ENCODE assay signal across 14 cellular contexts in genomic region chr11:101478587-101479375, GRCh38.
DNase-seq lines count a peak whose midpoint lies in the region; ATAC-seq and TF ChIP-seq lines count a peak whose summit lies in the region.
"Had no signal": no experiment of that assay in that cellular context is flagged by ENCODE, and none has a peak within 500 bp of the region (broad histone marks: within the 10 kb centered on the region; RNA-seq: fewer than 3 reads in every experiment).

No MANE protein-coding gene starts in this region.

- no peak overlapping the region for H2BK12ac ChIP-seq in H9 (ENCODE audit: insufficient read length, low read depth, low read length)

- peak overlapping the region in 2 of 3 experiments; percentile 46 to 78; a peak in 3 of 7 replicates for H3K27ac Mint-ChIP-seq in H9
- H3K27ac Mint-ChIP-seq: activated naive CD4-positive, alpha-beta T cell treated with anti-CD3 and anti-CD28 coated beads, Interleukin-2, amount 10 ng/mL, durations not matched to agents 7 days and 5 days; stimulated activated naive CD8-positive, alpha-beta T cell treated with anti-CD3 and anti-CD28 coated beads, Interleukin-15, amount 100 ng/mL, for 72 hours had no signal

- H3K56ac ChIP-seq in H9 (ENCODE audit: insufficient read length, low read depth, low read length), result no peak overlapping the region

- H4K91ac ChIP-seq in H9 (ENCODE audit: insufficient read length, low read depth, low read length), result no peak overlapping the region

- no peaks in the 10 kb centered on the region for H3K79me2 ChIP-seq in H9 (ENCODE audit: insufficient read depth, low read length)
- no peaks in the 10 kb centered on the region for H3K79me2 ChIP-seq in smooth muscle cell (ENCODE audit: low read depth)
- no peaks in the 10 kb centered on the region for H3K79me2 ChIP-seq in SK-N-SH (ENCODE audit: insufficient read depth)

- no peak overlapping the region for H3K9ac ChIP-seq in H9 (ENCODE audit: extremely low read depth, insufficient read length, low read length)
- no peak overlapping the region for H3K9ac ChIP-seq in smooth muscle cell (ENCODE audit: low read depth)
- no peak overlapping the region for H3K9ac ChIP-seq in SK-N-SH

- H3K27me3 ChIP-seq in H9 (ENCODE audit: insufficient read depth, low read length), result no peaks in the 10 kb centered on the region
- H3K27me3 ChIP-seq in smooth muscle cell (ENCODE audit: low read depth), result no peaks in the 10 kb centered on the region
- H3K27me3 ChIP-seq in SK-N-SH (ENCODE audit: insufficient read depth), result no peaks in the 10 kb centered on the region; the same call in 1 of the 2 replicates
- H3K27me3 ChIP-seq in HAP-1 (ENCODE audit: low read depth), result no peaks in the 10 kb centered on the region
- H3K27me3 ChIP-seq: vagina had no signal

- no peaks in the 10 kb centered on the region for H3K36me3 ChIP-seq in smooth muscle cell (ENCODE audit: low read depth)
- H3K36me3 ChIP-seq in SK-N-SH (replicated peaks in 1 of 2; ENCODE audit: control insufficient read depth in 1 of 2, insufficient read depth in 2 of 2, low read length in 1 of 2), result no peaks in the 10 kb centered on the region
- no peaks in the 10 kb centered on the region for H3K36me3 ChIP-seq in HAP-1 (replicated peaks)
- H3K36me3 ChIP-seq: vagina had no signal

- peaks cover 0 to 2% (median 0%) of the 10 kb centered on the region in 3 experiments; a peak in 1 of 7 replicates for H3K36me3 Mint-ChIP-seq in H9 (ENCODE audit: insufficient read depth in 1 of 3, low read depth in 3 of 3)
- H3K36me3 Mint-ChIP-seq: activated naive CD4-positive, alpha-beta T cell treated with anti-CD3 and anti-CD28 coated beads, Interleukin-2, amount 10 ng/mL, durations not matched to agents 7 days and 5 days had no signal

- H2BK5ac ChIP-seq in H9 (ENCODE audit: insufficient read length, low read length), result no peak overlapping the region

- TF ChIP-seq RAD21 in SK-N-SH (IDR thresholded peaks at IDR 0.05; ENCODE audit: low read length), result no peak

- H2BK120ac ChIP-seq in H9 (ENCODE audit: low read depth, low read length, poor library complexity, severe bottlenecking), result no peak overlapping the region

- H3K27me3 Mint-ChIP-seq in H9 (ENCODE audit: low read depth), result no peaks in the 10 kb centered on the region
- H3K27me3 Mint-ChIP-seq: activated naive CD4-positive, alpha-beta T cell treated with anti-CD3 and anti-CD28 coated beads, Interleukin-2, amount 10 ng/mL, durations not matched to agents 7 days and 5 days; stimulated activated naive CD8-positive, alpha-beta T cell treated with anti-CD3 and anti-CD28 coated beads, Interleukin-15, amount 100 ng/mL, for 72 hours had no signal

- H2BK15ac ChIP-seq in H9 (ENCODE audit: low read depth, low read length), result no peak overlapping the region

- H3F3A ChIP-seq in smooth muscle cell (ENCODE audit: low read depth), result peaks cover 3% of the 10 kb centered on the region
- H3F3A ChIP-seq in SK-N-SH (replicated peaks; ENCODE audit: insufficient read depth), result no peaks in the 10 kb centered on the region

- H3K9me3 Mint-ChIP-seq in H9, result no peaks in the 10 kb centered on the region
- H3K9me3 Mint-ChIP-seq: stimulated activated naive CD8-positive, alpha-beta T cell treated with anti-CD3 and anti-CD28 coated beads, Interleukin-15, amount 100 ng/mL, for 72 hours had no signal

- WGBS in H9 (ENCODE audit: extremely low coverage, insufficient read length, low lambda C conversion rate), result no CpG with 5 or more reads among the region's 13 CpGs
- 37% methylated on average over 13 of the region's 13 CpGs for WGBS in smooth muscle cell (ENCODE audit: low lambda C conversion rate)
- WGBS in SK-N-SH (ENCODE audit: low lambda C conversion rate), result 11% methylated on average over 12 of the region's 13 CpGs

- peaks cover 12 to 14% of the 10 kb centered on the region in 2 experiments; a peak in 3 of 4 replicates for H3K4me1 Mint-ChIP-seq in H9
- H3K4me1 Mint-ChIP-seq: activated naive CD4-positive, alpha-beta T cell treated with anti-CD3 and anti-CD28 coated beads, Interleukin-2, amount 10 ng/mL, durations not matched to agents 7 days and 5 days; stimulated activated naive CD8-positive, alpha-beta T cell treated with anti-CD3 and anti-CD28 coated beads, Interleukin-15, amount 100 ng/mL, for 72 hours had no signal

- H3K9me3 ChIP-seq in H9 (ENCODE audit: control insufficient read depth, low read depth, low read length) (no peaks in the 10 kb centered on the region), smooth muscle cell (replicated peaks; ENCODE audit: low read depth) (no peaks in the 10 kb centered on the region), SK-N-SH (no peaks in the 10 kb centered on the region), HAP-1 (no peaks in the 10 kb centered on the region)
- H3K9me3 ChIP-seq: vagina had no signal

- TF ChIP-seq EP300 in SK-N-SH (IDR thresholded peaks at IDR 0.05; ENCODE audit: borderline replicate concordance in 1 of 2, low read depth in 1 of 2, low read length in 1 of 2), result no peak

- DNase-seq in H9 (peak; percentile 34), astrocyte of the hippocampus (ENCODE audit: low read depth, low spot score) (peak; percentile 5), iPS-NIHi7 (ENCODE audit: extremely low spot score) (peak; percentile 17), smooth muscle cell (lab: John Stamatoyannopoulos, UW; ENCODE audit: unreplicated experiment) (no peak), NCI-H1105 treated with DMSO at 0.1 percent for 48 hours (lab: John Stamatoyannopoulos, UW) (no peak), SK-N-SH (no peak), HAP-1 (ENCODE audit: low spot score in 2 of 2) (no peak)
- DNase-seq: activated CD4-positive, alpha-beta T cell treated with anti-CD3 and anti-CD28 coated beads, Interleukin-2, amount 50 U/mL, for 4 hours; activated naive CD4-positive, alpha-beta T cell treated with anti-CD3 and anti-CD28 coated beads, Interleukin-2, amount 10 ng/mL, durations not matched to agents 7 days and 5 days; erythroblast; NCI-H748 treated with DMSO at 0.1 percent for 48 hours; stimulated activated naive CD8-positive, alpha-beta T cell treated with anti-CD3 and anti-CD28 coated beads, Interleukin-15, amount 100 ng/mL, for 72 hours had no signal

- H3K4me2 ChIP-seq in H9 (ENCODE audit: insufficient read depth, insufficient read length, low read length) (no peak overlapping the region), smooth muscle cell (no peak overlapping the region), SK-N-SH (no peak overlapping the region)

- TF ChIP-seq CTCF in H9 (conservative IDR thresholded peaks at IDR 0.05) (no peak), smooth muscle cell (IDR thresholded peaks at IDR 0.05; ENCODE audit: borderline replicate concordance, insufficient read depth, poor library complexity, severe bottlenecking) (no peak), SK-N-SH (IDR thresholded peaks at IDR 0.05) (no peak)

- H2AK5ac ChIP-seq in H9 (ENCODE audit: insufficient read length, low read length), result no peak overlapping the region

- H4K20me1 ChIP-seq in H9 (ENCODE audit: control insufficient read depth, insufficient read depth, insufficient read length) (no peaks in the 10 kb centered on the region), smooth muscle cell (ENCODE audit: low read depth) (no peaks in the 10 kb centered on the region), SK-N-SH (ENCODE audit: insufficient read depth) (no peaks in the 10 kb centered on the region)

- no peak overlapping the region for H2BK20ac ChIP-seq in H9 (ENCODE audit: low read depth, low read length, poor library complexity, severe bottlenecking)

- CTCF ChIA-PET in SK-N-SH (lab: Yijun Ruan, JAX), result no interaction called here

- H4K5ac ChIP-seq in H9 (ENCODE audit: insufficient read length, low read depth, low read length), result no peak overlapping the region

- no peak overlapping the region for H3K23ac ChIP-seq in H9 (ENCODE audit: insufficient read length, low read depth, low read length)

- H3K23me2 ChIP-seq in H9 (ENCODE audit: insufficient read length, low read depth, low read length, poor library complexity, severe bottlenecking), result no peaks in the 10 kb centered on the region

- H3K9me2 ChIP-seq in SK-N-SH, result no peaks in the 10 kb centered on the region

- H3K4ac ChIP-seq in H9 (ENCODE audit: low read depth, low read length), result no peak overlapping the region

- H3K79me1 ChIP-seq in H9 (ENCODE audit: insufficient read depth, low read depth, low read length, poor library complexity, severe bottlenecking), result no peaks in the 10 kb centered on the region

- no peak overlapping the region for H3K4me3 ChIP-seq in smooth muscle cell
- no peak overlapping the region for H3K4me3 ChIP-seq in SK-N-SH (ENCODE audit: low read depth in 2 of 2, low read length in 1 of 2)
- H3K4me3 ChIP-seq in HAP-1, result no peak overlapping the region
- H3K4me3 ChIP-seq: vagina had no signal

- no peak for ATAC-seq in GM21576 (IDR thresholded peaks at IDR 0.05; ENCODE audit: unreplicated experiment)
- ATAC-seq: stimulated activated naive CD8-positive, alpha-beta T cell treated with anti-CD3 and anti-CD28 coated beads, Interleukin-15, amount 100 ng/mL, for 72 hours had no signal

- H3T11ph ChIP-seq in H9 (ENCODE audit: low read length), result no peak overlapping the region

- in situ Hi-C loops in HAP-1 (cut with MboI; ENCODE audit: low sequenced_read_pairs), result no loop called here

- H3K14ac ChIP-seq in H9 (ENCODE audit: insufficient read depth, low read length), result no peak overlapping the region

- H3K4me3 Mint-ChIP-seq in H9, result no peak overlapping the region
- H3K4me3 Mint-ChIP-seq: activated naive CD4-positive, alpha-beta T cell treated with anti-CD3 and anti-CD28 coated beads, Interleukin-2, amount 10 ng/mL, durations not matched to agents 7 days and 5 days; stimulated activated naive CD8-positive, alpha-beta T cell treated with anti-CD3 and anti-CD28 coated beads, Interleukin-15, amount 100 ng/mL, for 72 hours had no signal

- H3K27ac ChIP-seq in H9 (ENCODE audit: insufficient read length, low read depth, low read length) (no peak overlapping the region), smooth muscle cell (ENCODE audit: low read depth) (no peak overlapping the region), SK-N-SH (ENCODE audit: low read depth in 2 of 2, low read length in 1 of 2) (no peak overlapping the region)
- H3K27ac ChIP-seq: vagina had no signal

- no peak overlapping the region for H4K8ac ChIP-seq in H9 (replicated peaks; ENCODE audit: insufficient read length, low read depth, low read length)

- POLR2A ChIA-PET in SK-N-SH (lab: Yijun Ruan, JAX), result no interaction called here

- H2AFZ ChIP-seq in H9 (ENCODE audit: low read length), result no peak overlapping the region
- H2AFZ ChIP-seq in smooth muscle cell (ENCODE audit: low read depth), result peak overlapping the region; percentile 30
- no peak overlapping the region for H2AFZ ChIP-seq in SK-N-SH (ENCODE audit: low read depth)

- no peak overlapping the region for H3K18ac ChIP-seq in H9 (ENCODE audit: insufficient read length, low read depth, low read length)

- no peaks in the 10 kb centered on the region for H3K4me1 ChIP-seq in H9 (ENCODE audit: insufficient read depth, low read length)
- H3K4me1 ChIP-seq in smooth muscle cell (ENCODE audit: low read depth), result peaks cover 5% of the 10 kb centered on the region
- H3K4me1 ChIP-seq in SK-N-SH (ENCODE audit: control insufficient read depth in 1 of 2, insufficient read depth in 2 of 2, low read depth in 1 of 2, low read length in 1 of 2), result no peaks in the 10 kb centered on the region
- H3K4me1 ChIP-seq in HAP-1, result no peaks in the 10 kb centered on the region; the same call in 1 of the 2 replicates

TF ChIP-seq in SK-N-SH, 30 proteins besides CTCF, POLR2A, EP300 and RAD21 (continues in another document):
- TF ChIP-seq TCF12 (IDR thresholded peaks at IDR 0.05), result no peak
- no peak for TF ChIP-seq MEF2A (IDR thresholded peaks at IDR 0.05; ENCODE audit: borderline replicate concordance, low read depth)

Comparison
In these comparisons a context has a peak if more than half of its experiments do, and no peak if none do; other contexts are left out.
1. DNase-seq: peak in H9 (single experiment), astrocyte of the hippocampus (single experiment) and iPS-NIHi7 (single experiment); none in smooth muscle cell (single experiment), NCI-H1105 treated with DMSO at 0.1 percent for 48 hours (single experiment), SK-N-SH (single experiment) and HAP-1 (0 of 2).